ENCODE assay signal across 9 cellular contexts in the genomic region with DNA sequence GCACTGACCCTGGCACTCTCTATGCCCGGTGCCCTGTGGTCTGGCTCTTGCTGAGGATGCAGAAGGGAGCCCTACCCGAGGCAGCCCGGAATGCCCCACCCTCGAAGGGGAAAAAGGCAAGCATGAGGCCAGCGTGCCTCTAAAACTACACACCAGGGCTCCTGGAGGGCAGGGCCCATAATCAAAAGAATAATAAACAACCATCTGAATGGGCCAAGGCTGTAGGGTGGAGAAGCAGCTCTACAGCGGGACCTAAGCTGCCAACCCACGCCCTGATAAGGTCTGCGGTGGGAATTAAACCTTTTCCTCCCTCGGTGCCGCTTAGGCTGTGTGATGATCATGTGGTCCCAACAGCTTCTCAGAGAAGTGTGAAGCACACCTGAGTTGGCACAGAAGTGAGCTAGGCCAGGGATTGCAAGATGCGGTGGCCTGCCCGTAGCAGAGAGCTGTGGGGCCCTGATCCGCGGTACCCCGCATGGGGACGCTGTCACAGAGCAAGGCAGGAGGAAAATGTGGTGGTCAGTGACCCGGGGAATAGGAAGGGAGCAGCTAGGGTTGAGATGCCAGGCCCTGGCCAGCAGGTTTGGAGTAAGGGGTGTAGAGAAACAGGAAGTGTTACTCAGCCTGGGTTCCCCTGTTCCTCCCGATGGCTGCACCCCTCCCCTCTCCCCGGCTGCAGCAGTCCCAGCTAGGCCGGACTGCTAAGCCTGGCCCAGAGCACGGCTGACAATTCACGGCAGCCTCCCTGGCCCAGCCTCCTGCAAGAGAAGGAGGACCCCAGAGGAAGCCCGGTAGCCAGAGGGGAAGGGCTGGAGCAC. TPM values are rescaled to one million over a fixed set of nuclear protein-coding genes. Genes with fewer than 3 reads are reported as not detected.
DNase-seq lines count a peak whose midpoint lies in the region; ATAC-seq, FAIRE-seq and TF ChIP-seq lines count a peak whose summit lies in the region.
"Had no signal": no experiment of that assay in that cellular context is flagged by ENCODE, and none has a peak within 500 bp of the region (broad histone marks: within the 10 kb centered on the region; RNA-seq: fewer than 3 reads in every experiment).

No MANE protein-coding gene starts in this region.

- no peaks in the 10 kb centered on the region for H3K9me3 ChIP-seq in HepG2 (ENCODE audit: low read length)
- no peaks in the 10 kb centered on the region for H3K9me3 ChIP-seq in right lobe of liver
- H3K9me3 ChIP-seq in vagina = no peaks in the 10 kb centered on the region

- H3K4me3 ChIP-seq in HepG2 (replicated peaks in 1 of 3; ENCODE audit: insufficient read depth in 1 of 3, low read depth in 2 of 3, low read length in 3 of 3) (no peak overlapping the region), right lobe of liver (no peak overlapping the region), vagina (no peak overlapping the region)

- TF ChIP-seq CTCF in HepG2 (CRISPR knock-in tag; IDR thresholded peaks at IDR 0.05) = no peak
- TF ChIP-seq CTCF in right lobe of liver (IDR thresholded peaks at IDR 0.05) = no peak
- TF ChIP-seq CTCF in glutamatergic neuron (IDR thresholded peaks at IDR 0.05; ENCODE audit: partially characterized antibody, unreplicated experiment) = no peak
- TF ChIP-seq CTCF in vagina (IDR thresholded peaks at IDR 0.05) = no peak

- no peaks in the 10 kb centered on the region for H3K27me3 Mint-ChIP-seq in T-cell
- peaks cover 13% of the 10 kb centered on the region for H3K27me3 Mint-ChIP-seq in glutamatergic neuron (ENCODE audit: unreplicated experiment)

- no peak overlapping the region for H2AFZ ChIP-seq in HepG2 (ENCODE audit: low read length)

- no peak for TF ChIP-seq RAD21 in HepG2 (CRISPR knock-in tag; IDR thresholded peaks at IDR 0.05)

- H3K9me3 Mint-ChIP-seq in T-cell = no peaks in the 10 kb centered on the region
- peaks cover 4% of the 10 kb centered on the region for H3K9me3 Mint-ChIP-seq in glutamatergic neuron (ENCODE audit: unreplicated experiment)

- ATAC-seq in HepG2 = no peak
- no peak for ATAC-seq in right lobe of liver
- ATAC-seq in T-cell (replicated peaks in 1 of 4) = peak in 2 of 4 experiments; percentile 1 to 5

- no peak for FAIRE-seq in HepG2 (lab: Jason Lieb, UNC)
- FAIRE-seq: D721Med had no signal

- no peaks in the 10 kb centered on the region for H4K20me1 ChIP-seq in HepG2 (ENCODE audit: insufficient read depth, low read length)

- H3K4me3 Mint-ChIP-seq in T-cell = peak overlapping the region in 2 of 3 donors; percentile 49 to 58
- no peak overlapping the region for H3K4me3 Mint-ChIP-seq in glutamatergic neuron (ENCODE audit: unreplicated experiment)

- CTCF ChIA-PET in HepG2 (lab: Yijun Ruan, JAX; ENCODE audit: low intra/inter-chr PET ratio, low total read pairs) = no interaction called here
- CTCF ChIA-PET in T-cell (lab: Charles Lee) = interaction anchor here (0.6 to 1.8 kb wide), 5 partner anchors 9 to 58 kb away, joined by 3 to 6 read pairs (median 4); no protein-coding TSS in a partner anchor

- peaks cover 37 to 43% (median 41%) of the 10 kb centered on the region in 3 donors for H3K4me1 Mint-ChIP-seq in T-cell
- H3K4me1 Mint-ChIP-seq in glutamatergic neuron (ENCODE audit: low read depth, unreplicated experiment) = peaks cover 37% of the 10 kb centered on the region

- in situ Hi-C loops in HepG2 (cut with HindIII; ENCODE audit: extremely low pct_ligation_motif_present, low pct_unique_long_range_greater_than_20kb) = no loop called here
- in situ Hi-C loops in KBM-7 (cut with MboI; ENCODE audit: low pct_unique_long_range_greater_than_20kb, low sequenced_read_pairs) = no loop called here

- H3K27me3 ChIP-seq in HepG2 (ENCODE audit: control insufficient read depth in 1 of 2, insufficient read depth in 2 of 2, low read length in 2 of 2) = no peaks in the 10 kb centered on the region
- no peaks in the 10 kb centered on the region for H3K27me3 ChIP-seq in right lobe of liver
- no peaks in the 10 kb centered on the region for H3K27me3 ChIP-seq in vagina

- DNase-seq in HepG2 (ENCODE audit: low spot score) = no peak
- DNase-seq in right lobe of liver = no peak
- DNase-seq in T-cell = peak in 2 of 34 experiments; percentile 7 to 10
- DNase-seq in glutamatergic neuron = no peak
- DNase-seq in vagina (ENCODE audit: extremely low spot score in 2 of 2) = no peak
- no peak for DNase-seq in AG20443 (ENCODE audit: low spot score)
- no peak for DNase-seq in NCI-H2196 treated with DMSO at 0.1 percent for 48 hours (lab: John Stamatoyannopoulos, UW; ENCODE audit: unreplicated experiment)
- no peak for DNase-seq in KBM-7

- H3K4me1 ChIP-seq in HepG2 (ENCODE audit: insufficient read depth, low read length) = peaks cover 16% of the 10 kb centered on the region
- peaks cover 0 to 50% (median 14%) of the 10 kb centered on the region in 4 donors for H3K4me1 ChIP-seq in right lobe of liver
- H3K4me1 ChIP-seq in vagina = peaks cover 70% of the 10 kb centered on the region

- H3K4me2 ChIP-seq in HepG2 (ENCODE audit: low read depth, low read length) = no peak overlapping the region

- no peak overlapping the region for H3K27ac ChIP-seq in HepG2 (ENCODE audit: extremely low read length, insufficient read depth, low read length)
- H3K27ac ChIP-seq in right lobe of liver = peak overlapping the region in 1 of 3 donors; percentile 18
- H3K27ac ChIP-seq in vagina = peak overlapping the region; percentile 57

- H3K79me2 ChIP-seq in HepG2 (ENCODE audit: insufficient read depth, low read length) = peaks cover 11% of the 10 kb centered on the region

- TF ChIP-seq POLR2A in HepG2 (IDR thresholded peaks at IDR 0.05; ENCODE audit: insufficient read depth in 1 of 2, low read depth in 2 of 2, low read length in 2 of 2) (peak in 1 of 2 experiments; percentile 28; a peak in 1 of 4 replicates), right lobe of liver (IDR thresholded peaks at IDR 0.05) (no peak), vagina (IDR thresholded peaks at IDR 0.05) (no peak)

- no TSS peak for BruUV-seq in HepG2 (replicated peaks; lab: Mats Ljungman, UMichigan)

- no peak overlapping the region for H3K9ac ChIP-seq in HepG2 (ENCODE audit: insufficient read depth, low read depth, low read length)

- POLR2A ChIA-PET in HepG2 (lab: Yijun Ruan, JAX) = no interaction called here
- POLR2A ChIA-PET in T-cell (lab: Charles Lee) = no interaction called here

- TF ChIP-seq EP300 in HepG2 (IDR thresholded peaks at IDR 0.05; ENCODE audit: low read depth in 2 of 2, low read length in 2 of 2) (no peak), HepG2 (CRISPR knock-in tag; IDR thresholded peaks at IDR 0.05; ENCODE audit: borderline replicate concordance) (no peak)

- H3K36me3 ChIP-seq in HepG2 (replicated peaks in 1 of 2; ENCODE audit: control insufficient read depth in 1 of 2, insufficient read depth in 2 of 2, low read length in 2 of 2) (peaks cover 9 to 24% of the 10 kb centered on the region in 2 experiments; a peak in 4 of 5 replicates), right lobe of liver (peaks cover 0 to 26% (median 10%) of the 10 kb centered on the region in 4 donors), vagina (peaks cover 0 to 8% of the 10 kb centered on the region in 2 donors)

- intact Hi-C loops in HepG2 (cut with micrococcal nuclease; ENCODE audit: unreplicated experiment) (no loop called here), right lobe of liver (cut with DNase I) (no loop called here), vagina (cut with DNase I) (no loop called here)

- peaks cover 6% of the 10 kb centered on the region for H3K36me3 Mint-ChIP-seq in T-cell
- no peaks in the 10 kb centered on the region for H3K36me3 Mint-ChIP-seq in glutamatergic neuron (ENCODE audit: unreplicated experiment)

- 89% methylated on average over 14 of the region's 23 CpGs for WGBS in HepG2 (ENCODE audit: low lambda C conversion rate)
- 74% methylated on average over 12 of the region's 23 CpGs for WGBS in right lobe of liver (ENCODE audit: insufficient coverage, low coverage, low lambda C conversion rate, missing lambda C conversion rate)

- H3K27ac Mint-ChIP-seq in T-cell (peak overlapping the region; percentile 87 to 94), glutamatergic neuron (ENCODE audit: unreplicated experiment) (peak overlapping the region; percentile 62)

RNA-seq across cellular contexts. Expression of a gene that starts 1.1 kb away (rescaled TPM):
- total RNA-seq in HepG2 (2016; rRNA removed; fragmentation: Illumina TruSeq; extraction: Trizol) = 0.34 and 0.51 TPM in 2 replicates
- not detected in 2 replicates for total RNA-seq in HepG2 (2016; cell fraction: cytosol; rRNA removed; fragmentation: Illumina TruSeq; extraction: Trizol; ENCODE audit: low read depth)
- 0.24 and 0.67 TPM in 2 replicates for total RNA-seq in HepG2 (2016; cell fraction: insoluble cytoplasmic fraction; rRNA removed; fragmentation: Illumina TruSeq; extraction: Trizol)
- total RNA-seq in HepG2 (2016; cell fraction: membrane; rRNA removed; fragmentation: Illumina TruSeq; extraction: Trizol) = 0.12 and 0.14 TPM in 2 replicates
- total RNA-seq in HepG2 (2016; cell fraction: nucleus; rRNA removed; fragmentation: Illumina TruSeq; extraction: Trizol) = 0.97 and 1.1 TPM in 2 replicates
- polyA plus RNA-seq in HepG2 (2011; rRNA removed) = 1.0 and 1.1 TPM in 2 replicates
- 0.38 and 0.59 TPM in 2 replicates for polyA plus RNA-seq in HepG2 (2011; cell fraction: cytosol; rRNA removed)
- polyA plus RNA-seq in HepG2 (2011; cell fraction: nucleus; rRNA removed) = 2.6 and 3.2 TPM in 2 replicates
- polyA plus RNA-seq in HepG2 (2012) = 1.3 and 1.5 TPM in 2 replicates
- not detected in 2 replicates for polyA plus RNA-seq in HepG2 (2016; cell fraction: cytosol; fragmentation: Illumina TruSeq; extraction: Trizol; ENCODE audit: low read depth)
- polyA plus RNA-seq in HepG2 (2016; cell fraction: insoluble cytoplasmic fraction; fragmentation: Illumina TruSeq; extraction: Trizol; ENCODE audit: low read depth) = 0.23 and 0.52 TPM in 2 replicates
- polyA plus RNA-seq in HepG2 (2016; cell fraction: membrane; fragmentation: Illumina TruSeq; extraction: Trizol; ENCODE audit: low read depth) = 0.17 and 0.19 TPM in 2 replicates
- 1.7 and 2.1 TPM in 2 replicates for polyA plus RNA-seq in HepG2 (2016; cell fraction: nucleus; fragmentation: Illumina TruSeq; extraction: Trizol; ENCODE audit: insufficient read depth, low read depth)
- 1.5 and 2.1 TPM in 2 replicates for polyA minus RNA-seq in HepG2 (2011; rRNA and poly(A)+ RNA removed; ENCODE audit: low replicate concordance)
- polyA minus RNA-seq in HepG2 (2011; cell fraction: cytosol; rRNA and poly(A)+ RNA removed) = 0.26 and 0.30 TPM in 2 replicates
- 2.8 and 3.6 TPM in 2 replicates for polyA minus RNA-seq in HepG2 (2011; cell fraction: nucleus; rRNA and poly(A)+ RNA removed)
- total RNA-seq in right lobe of liver = 1 to 10 TPM in 2 of 6 experiments, under 1 TPM in 4; 0.51 to 1.6 (median 0.83) TPM
- 1 to 10 TPM in 4 of 5 donors, under 1 TPM in 1; 0.60 to 3.2 (median 2.4) TPM for total RNA-seq in T-cell
- 0.17 TPM for total RNA-seq in glutamatergic neuron (ENCODE audit: unreplicated experiment)
- total RNA-seq in vagina = 2.9 TPM

RNA-seq across cellular contexts. Expression of a gene that starts 4.8 kb away (rescaled TPM):
- 92.4 and 93.1 TPM in 2 replicates for total RNA-seq in HepG2 (2016; rRNA removed; fragmentation: Illumina TruSeq; extraction: Trizol)
- total RNA-seq in HepG2 (2016; cell fraction: cytosol; rRNA removed; fragmentation: Illumina TruSeq; extraction: Trizol; ENCODE audit: low read depth) = 106 and 198 TPM in 2 replicates
- total RNA-seq in HepG2 (2016; cell fraction: insoluble cytoplasmic fraction; rRNA removed; fragmentation: Illumina TruSeq; extraction: Trizol) = 92.8 and 98.5 TPM in 2 replicates
- 116 and 181 TPM in 2 replicates for total RNA-seq in HepG2 (2016; cell fraction: membrane; rRNA removed; fragmentation: Illumina TruSeq; extraction: Trizol)
- 33.3 and 38.5 TPM in 2 replicates for total RNA-seq in HepG2 (2016; cell fraction: nucleus; rRNA removed; fragmentation: Illumina TruSeq; extraction: Trizol)
- polyA plus RNA-seq in HepG2 (2011; rRNA removed) = 51.5 and 55.8 TPM in 2 replicates
- 71.1 and 107 TPM in 2 replicates for polyA plus RNA-seq in HepG2 (2011; cell fraction: cytosol; rRNA removed)
- polyA plus RNA-seq in HepG2 (2011; cell fraction: nucleus; rRNA removed) = 36.7 and 39.2 TPM in 2 replicates
- polyA plus RNA-seq in HepG2 (2012) = 23.3 and 24.8 TPM in 2 replicates
- 113 and 197 TPM in 2 replicates for polyA plus RNA-seq in HepG2 (2016; cell fraction: cytosol; fragmentation: Illumina TruSeq; extraction: Trizol; ENCODE audit: low read depth)
- polyA plus RNA-seq in HepG2 (2016; cell fraction: insoluble cytoplasmic fraction; fragmentation: Illumina TruSeq; extraction: Trizol; ENCODE audit: low read depth) = 83.4 and 86.6 TPM in 2 replicates
- 98.6 and 148 TPM in 2 replicates for polyA plus RNA-seq in HepG2 (2016; cell fraction: membrane; fragmentation: Illumina TruSeq; extraction: Trizol; ENCODE audit: low read depth)
- polyA plus RNA-seq in HepG2 (2016; cell fraction: nucleus; fragmentation: Illumina TruSeq; extraction: Trizol; ENCODE audit: insufficient read depth, low read depth) = 46.0 and 55.2 TPM in 2 replicates
- 37.3 and 70.3 TPM in 2 replicates for polyA minus RNA-seq in HepG2 (2011; rRNA and poly(A)+ RNA removed; ENCODE audit: low replicate concordance)
- polyA minus RNA-seq in HepG2 (2011; cell fraction: cytosol; rRNA and poly(A)+ RNA removed) = 16.0 and 18.6 TPM in 2 replicates
- 13.9 and 15.3 TPM in 2 replicates for polyA minus RNA-seq in HepG2 (2011; cell fraction: nucleus; rRNA and poly(A)+ RNA removed)
- total RNA-seq in right lobe of liver = 100 to 1,000 TPM in 2 of 6 experiments, 10 to 100 TPM in 4; 65.4 to 181 (median 82.0) TPM
- 10 to 100 TPM; 13.7 to 29.9 (median 28.4) TPM for total RNA-seq in T-cell
- 5.0 TPM for total RNA-seq in glutamatergic neuron (ENCODE audit: unreplicated experiment)
- total RNA-seq in vagina = 69.7 TPM

RNA-seq across cellular contexts. Expression of a gene that starts 13.6 kb away (rescaled TPM):
- 10.5 and 19.5 TPM in 2 replicates for total RNA-seq in HepG2 (2016; rRNA removed; fragmentation: Illumina TruSeq; extraction: Trizol)
- total RNA-seq in HepG2 (2016; cell fraction: cytosol; rRNA removed; fragmentation: Illumina TruSeq; extraction: Trizol; ENCODE audit: low read depth) = 18.0 and 20.7 TPM in 2 replicates
- 7.9 and 18.6 TPM in 2 replicates for total RNA-seq in HepG2 (2016; cell fraction: insoluble cytoplasmic fraction; rRNA removed; fragmentation: Illumina TruSeq; extraction: Trizol)
- 10.4 and 11.1 TPM in 2 replicates for total RNA-seq in HepG2 (2016; cell fraction: membrane; rRNA removed; fragmentation: Illumina TruSeq; extraction: Trizol)
- total RNA-seq in HepG2 (2016; cell fraction: nucleus; rRNA removed; fragmentation: Illumina TruSeq; extraction: Trizol) = 22.7 and 25.4 TPM in 2 replicates
- 16.8 and 18.2 TPM in 2 replicates for polyA plus RNA-seq in HepG2 (2011; rRNA removed)
- polyA plus RNA-seq in HepG2 (2011; cell fraction: cytosol; rRNA removed) = 17.5 and 19.5 TPM in 2 replicates
- polyA plus RNA-seq in HepG2 (2011; cell fraction: nucleus; rRNA removed) = 16.1 and 22.7 TPM in 2 replicates
- polyA plus RNA-seq in HepG2 (2012) = 19.5 and 21.1 TPM in 2 replicates
- polyA plus RNA-seq in HepG2 (2016; cell fraction: cytosol; fragmentation: Illumina TruSeq; extraction: Trizol; ENCODE audit: low read depth) = 5.8 and 6.1 TPM in 2 replicates
- polyA plus RNA-seq in HepG2 (2016; cell fraction: insoluble cytoplasmic fraction; fragmentation: Illumina TruSeq; extraction: Trizol; ENCODE audit: low read depth) = 15.7 and 17.8 TPM in 2 replicates
- polyA plus RNA-seq in HepG2 (2016; cell fraction: membrane; fragmentation: Illumina TruSeq; extraction: Trizol; ENCODE audit: low read depth) = 11.2 and 11.3 TPM in 2 replicates
- 60.2 and 62.0 TPM in 2 replicates for polyA plus RNA-seq in HepG2 (2016; cell fraction: nucleus; fragmentation: Illumina TruSeq; extraction: Trizol; ENCODE audit: insufficient read depth, low read depth)
- polyA minus RNA-seq in HepG2 (2011; rRNA and poly(A)+ RNA removed; ENCODE audit: low replicate concordance) = 12.7 and 29.0 TPM in 2 replicates
- 12.9 and 13.8 TPM in 2 replicates for polyA minus RNA-seq in HepG2 (2011; cell fraction: cytosol; rRNA and poly(A)+ RNA removed)
- polyA minus RNA-seq in HepG2 (2011; cell fraction: nucleus; rRNA and poly(A)+ RNA removed) = 10.2 and 11.7 TPM in 2 replicates
- 10 to 100 TPM; 25.3 to 38.5 (median 29.5) TPM for total RNA-seq in right lobe of liver
- total RNA-seq in T-cell = 10 to 100 TPM; 23.9 to 32.3 (median 26.9) TPM
- total RNA-seq in glutamatergic neuron (ENCODE audit: unreplicated experiment) = 37.1 TPM
- total RNA-seq in vagina = 19.6 TPM

RNA-seq across cellular contexts. Expression of a gene that starts 38.2 kb away (rescaled TPM):
- 19.2 and 23.3 TPM in 2 replicates for total RNA-seq in HepG2 (2016; rRNA removed; fragmentation: Illumina TruSeq; extraction: Trizol)
- total RNA-seq in HepG2 (2016; cell fraction: cytosol; rRNA removed; fragmentation: Illumina TruSeq; extraction: Trizol; ENCODE audit: low read depth) = 8.3 and 9.4 TPM in 2 replicates
- 18.8 and 22.2 TPM in 2 replicates for total RNA-seq in HepG2 (2016; cell fraction: insoluble cytoplasmic fraction; rRNA removed; fragmentation: Illumina TruSeq; extraction: Trizol)
- total RNA-seq in HepG2 (2016; cell fraction: membrane; rRNA removed; fragmentation: Illumina TruSeq; extraction: Trizol) = 14.4 and 14.9 TPM in 2 replicates
- 20.2 and 21.1 TPM in 2 replicates for total RNA-seq in HepG2 (2016; cell fraction: nucleus; rRNA removed; fragmentation: Illumina TruSeq; extraction: Trizol)
- polyA plus RNA-seq in HepG2 (2011; rRNA removed) = 44.0 and 55.3 TPM in 2 replicates
- 40.1 and 40.5 TPM in 2 replicates for polyA plus RNA-seq in HepG2 (2011; cell fraction: cytosol; rRNA removed)
- 167 and 208 TPM in 2 replicates for polyA plus RNA-seq in HepG2 (2011; cell fraction: nucleus; rRNA removed)
- 19.2 and 22.5 TPM in 2 replicates for polyA plus RNA-seq in HepG2 (2012)
- 6.8 and 9.0 TPM in 2 replicates for polyA plus RNA-seq in HepG2 (2016; cell fraction: cytosol; fragmentation: Illumina TruSeq; extraction: Trizol; ENCODE audit: low read depth)
- 21.3 TPM in 2 replicates for polyA plus RNA-seq in HepG2 (2016; cell fraction: insoluble cytoplasmic fraction; fragmentation: Illumina TruSeq; extraction: Trizol; ENCODE audit: low read depth)
- polyA plus RNA-seq in HepG2 (2016; cell fraction: membrane; fragmentation: Illumina TruSeq; extraction: Trizol; ENCODE audit: low read depth) = 11.2 and 14.4 TPM in 2 replicates
- 60.8 and 65.3 TPM in 2 replicates for polyA plus RNA-seq in HepG2 (2016; cell fraction: nucleus; fragmentation: Illumina TruSeq; extraction: Trizol; ENCODE audit: insufficient read depth, low read depth)
- 25.9 and 65.3 TPM in 2 replicates for polyA minus RNA-seq in HepG2 (2011; rRNA and poly(A)+ RNA removed; ENCODE audit: low replicate concordance)
- polyA minus RNA-seq in HepG2 (2011; cell fraction: cytosol; rRNA and poly(A)+ RNA removed) = 7.5 and 9.9 TPM in 2 replicates
- 24.6 and 30.2 TPM in 2 replicates for polyA minus RNA-seq in HepG2 (2011; cell fraction: nucleus; rRNA and poly(A)+ RNA removed)
- 10 to 100 TPM; 11.5 to 49.3 (median 19.5) TPM for total RNA-seq in right lobe of liver
- total RNA-seq in T-cell = 10 to 100 TPM; 20.0 to 38.9 (median 30.8) TPM
- total RNA-seq in glutamatergic neuron (ENCODE audit: unreplicated experiment) = 11.8 TPM
- 34.4 TPM for total RNA-seq in vagina

RNA-seq across cellular contexts. Expression of a gene that starts 38.6 kb away (rescaled TPM):
- 26.5 and 30.2 TPM in 2 replicates for total RNA-seq in HepG2 (2016; rRNA removed; fragmentation: Illumina TruSeq; extraction: Trizol)
- total RNA-seq in HepG2 (2016; cell fraction: cytosol; rRNA removed; fragmentation: Illumina TruSeq; extraction: Trizol; ENCODE audit: low read depth) = 6.4 and 7.8 TPM in 2 replicates
- total RNA-seq in HepG2 (2016; cell fraction: insoluble cytoplasmic fraction; rRNA removed; fragmentation: Illumina TruSeq; extraction: Trizol) = 30.1 and 30.4 TPM in 2 replicates
- 7.4 and 8.6 TPM in 2 replicates for total RNA-seq in HepG2 (2016; cell fraction: membrane; rRNA removed; fragmentation: Illumina TruSeq; extraction: Trizol)
- 17.9 and 19.3 TPM in 2 replicates for total RNA-seq in HepG2 (2016; cell fraction: nucleus; rRNA removed; fragmentation: Illumina TruSeq; extraction: Trizol)
- polyA plus RNA-seq in HepG2 (2011; rRNA removed) = 22.2 and 23.0 TPM in 2 replicates
- 25.4 and 31.1 TPM in 2 replicates for polyA plus RNA-seq in HepG2 (2011; cell fraction: cytosol; rRNA removed)
- polyA plus RNA-seq in HepG2 (2011; cell fraction: nucleus; rRNA removed) = 71.0 and 88.9 TPM in 2 replicates
- 15.6 and 17.8 TPM in 2 replicates for polyA plus RNA-seq in HepG2 (2012)
- polyA plus RNA-seq in HepG2 (2016; cell fraction: cytosol; fragmentation: Illumina TruSeq; extraction: Trizol; ENCODE audit: low read depth) = 4.4 TPM in 2 replicates
- polyA plus RNA-seq in HepG2 (2016; cell fraction: insoluble cytoplasmic fraction; fragmentation: Illumina TruSeq; extraction: Trizol; ENCODE audit: low read depth) = 27.5 and 28.1 TPM in 2 replicates
- polyA plus RNA-seq in HepG2 (2016; cell fraction: membrane; fragmentation: Illumina TruSeq; extraction: Trizol; ENCODE audit: low read depth) = 3.8 and 5.1 TPM in 2 replicates
- 36.5 and 39.9 TPM in 2 replicates for polyA plus RNA-seq in HepG2 (2016; cell fraction: nucleus; fragmentation: Illumina TruSeq; extraction: Trizol; ENCODE audit: insufficient read depth, low read depth)
- 9.9 and 24.8 TPM in 2 replicates for polyA minus RNA-seq in HepG2 (2011; rRNA and poly(A)+ RNA removed; ENCODE audit: low replicate concordance)
- polyA minus RNA-seq in HepG2 (2011; cell fraction: cytosol; rRNA and poly(A)+ RNA removed) = 5.3 and 10.7 TPM in 2 replicates
- polyA minus RNA-seq in HepG2 (2011; cell fraction: nucleus; rRNA and poly(A)+ RNA removed) = 27.2 and 33.7 TPM in 2 replicates
- total RNA-seq in right lobe of liver = 10 to 100 TPM in 5 of 6 experiments, 1 to 10 TPM in 1; 7.8 to 23.7 (median 17.7) TPM
- 10 to 100 TPM; 33.1 to 47.5 (median 45.1) TPM for total RNA-seq in T-cell
- 43.2 TPM for total RNA-seq in glutamatergic neuron (ENCODE audit: unreplicated experiment)
- total RNA-seq in vagina = 14.0 TPM
